8 cellular contexts compared by ENCODE assay signal in the genomic region with DNA sequence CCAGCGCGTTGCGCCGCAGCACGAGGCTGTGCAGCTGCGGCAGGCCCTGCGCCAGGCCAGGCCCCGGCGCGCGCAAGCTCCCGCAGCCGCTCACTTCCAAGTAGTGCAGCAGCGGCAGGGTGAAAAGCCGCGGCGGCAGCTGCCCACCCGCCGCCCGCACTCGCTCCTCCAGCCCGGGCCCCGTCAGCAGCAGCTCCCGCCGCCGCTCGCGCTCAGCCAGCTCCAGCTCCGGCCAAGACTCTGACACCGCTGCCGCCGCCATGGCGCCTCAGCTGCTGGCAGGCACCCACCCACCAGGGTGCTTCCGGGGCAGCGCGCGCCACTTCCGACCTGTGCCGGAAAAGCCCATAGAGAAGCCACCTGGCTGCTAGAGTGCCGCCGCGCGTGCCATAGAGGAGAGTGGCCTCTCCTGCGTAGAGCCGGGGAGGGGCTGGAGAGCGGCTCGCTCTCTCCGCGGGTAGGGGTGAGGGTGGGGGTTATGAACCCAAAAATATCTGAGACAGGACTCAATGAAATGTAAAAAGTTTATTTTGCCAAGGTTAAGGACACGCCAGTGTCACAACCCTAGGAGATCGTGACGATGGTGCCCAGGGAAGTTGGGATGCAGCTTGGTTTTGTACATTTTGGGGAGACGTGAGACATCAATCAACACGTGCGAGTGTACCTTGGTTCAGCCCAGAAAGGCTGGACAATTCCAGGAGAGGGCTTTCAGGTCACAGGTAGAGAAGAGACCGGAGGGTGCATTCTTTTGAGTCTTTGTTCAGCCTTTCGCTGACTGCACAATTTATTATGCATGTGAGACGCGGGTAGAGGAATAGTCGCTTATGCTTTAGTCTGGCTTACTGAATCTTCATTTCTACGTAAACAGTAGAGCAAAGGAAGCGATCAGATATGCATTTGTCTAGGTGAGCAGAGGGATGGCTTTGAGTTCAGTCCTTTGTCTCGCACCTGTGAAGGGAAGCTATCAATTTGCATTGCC. TPM values are rescaled to one million over a fixed set of nuclear protein-coding genes. Genes with fewer than 3 reads are reported as not detected.
A peak's percentile ranks its signal among the peaks of the same experiment; 100 is the strongest.
DNase-seq lines count a peak whose midpoint lies in the region; ATAC-seq and TF ChIP-seq lines count a peak whose summit lies in the region.

A gene (minus strand): TSS at position 284 of the 979 bp plus-strand sequence. CDS start 22 bp downstream, at position 262.

- no peak for TF ChIP-seq CTCF in neural cell (IDR thresholded peaks at IDR 0.05; ENCODE audit: poor library complexity, severe bottlenecking)

- peak; percentile 100 for ATAC-seq in stimulated activated naive CD8-positive, alpha-beta T cell treated with anti-CD3 and anti-CD28 coated beads, Interleukin-15, amount 100 ng/mL, for 72 hours

- peak within 1 kb of the TSS; percentile 94 for H3K4me3 ChIP-seq in neural cell (ENCODE audit: low read length)

- H3F3A ChIP-seq in neural cell (ENCODE audit: insufficient read depth, low read length, poor library complexity, severe bottlenecking): no peaks in the 10 kb centered on the region

- TF ChIP-seq EP300 in neural cell (conservative IDR thresholded peaks at IDR 0.05; ENCODE audit: poor library complexity, severe bottlenecking): peak; percentile 59

- H3K27ac ChIP-seq in neural cell (ENCODE audit: low read length): peak within 1 kb of the TSS; percentile 68

- H3K4me3 Mint-ChIP-seq in stimulated activated naive CD8-positive, alpha-beta T cell treated with anti-CD3 and anti-CD28 coated beads, Interleukin-15, amount 100 ng/mL, for 72 hours: peak within 1 kb of the TSS; percentile 88 to 89

- peak within 1 kb of the TSS; percentile 78 for H3K9ac ChIP-seq in neural cell (ENCODE audit: low read length)

- H3K27me3 ChIP-seq in neural cell (ENCODE audit: insufficient read depth, low read depth, low read length): no peaks in the 10 kb centered on the region

- H3K9me3 Mint-ChIP-seq in stimulated activated naive CD8-positive, alpha-beta T cell treated with anti-CD3 and anti-CD28 coated beads, Interleukin-15, amount 100 ng/mL, for 72 hours: no peaks in the 10 kb centered on the region

- no peaks in the 10 kb centered on the region for H3K9me2 ChIP-seq in neural cell (ENCODE audit: insufficient read depth, low read length)

- peaks cover 21% of the 10 kb centered on the region for H3K79me2 ChIP-seq in neural cell (replicated peaks; ENCODE audit: insufficient read depth, low read length)

- peaks cover 7% of the 10 kb centered on the region for H4K20me1 ChIP-seq in neural cell (ENCODE audit: insufficient read depth)

- peak within 1 kb of the TSS; percentile 78 for H3K4me2 ChIP-seq in neural cell (ENCODE audit: low read length)

- H3K27me3 Mint-ChIP-seq in stimulated activated naive CD8-positive, alpha-beta T cell treated with anti-CD3 and anti-CD28 coated beads, Interleukin-15, amount 100 ng/mL, for 72 hours: peaks cover 21% of the 10 kb centered on the region

- TF ChIP-seq RAD21 in neural cell (conservative IDR thresholded peaks at IDR 0.05): no peak

- H3K36me3 ChIP-seq in neural cell (ENCODE audit: insufficient read depth, low read length): no peaks in the 10 kb centered on the region

- peak within 1 kb of the TSS; percentile 95 to 96 for H3K27ac Mint-ChIP-seq in stimulated activated naive CD8-positive, alpha-beta T cell treated with anti-CD3 and anti-CD28 coated beads, Interleukin-15, amount 100 ng/mL, for 72 hours

- peak; percentile 90 for DNase-seq in ELF-1 (ENCODE audit: low read depth, low spot score)
- DNase-seq in GOT3 (lab: John Stamatoyannopoulos, UW): peak; percentile 52
- DNase-seq in LHCN-M2 (ENCODE audit: low read depth): peak; percentile 88
- DNase-seq in SIG-M5 treated with dmso at 0.1 percent for 504 hours (lab: John Stamatoyannopoulos, UW; ENCODE audit: unreplicated experiment): peak; percentile 89
- peak; percentile 94 for DNase-seq in activated gamma-delta T cell (lab: John Stamatoyannopoulos, UW)
- DNase-seq in fibroblast of the conjunctiva (ENCODE audit: low read depth): peak; percentile 76
- peak; percentile 90 to 94 for DNase-seq in stimulated activated naive CD8-positive, alpha-beta T cell treated with anti-CD3 and anti-CD28 coated beads, Interleukin-15, amount 100 ng/mL, for 72 hours

- H3K9me3 ChIP-seq in neural cell (ENCODE audit: low read length): no peaks in the 10 kb centered on the region

- H2AFZ ChIP-seq in neural cell (ENCODE audit: low read depth, low read length): peak within 1 kb of the TSS; percentile 88

- H3K4me1 Mint-ChIP-seq in stimulated activated naive CD8-positive, alpha-beta T cell treated with anti-CD3 and anti-CD28 coated beads, Interleukin-15, amount 100 ng/mL, for 72 hours: peaks cover 53% of the 10 kb centered on the region

TF ChIP-seq in neural cell, 6 proteins besides CTCF, POLR2A, EP300 and RAD21:
- no peak for TF ChIP-seq EZH2 (IDR thresholded peaks at IDR 0.05; ENCODE audit: borderline replicate concordance, insufficient read depth, low read length, poor library complexity, severe bottlenecking)
- TF ChIP-seq TAF1 (IDR thresholded peaks at IDR 0.05; ENCODE audit: low read depth): peak; percentile 58
- TF ChIP-seq POLR2AphosphoS5 (IDR thresholded peaks at IDR 0.05): peak; percentile 93
- TF ChIP-seq, protein P1, sequence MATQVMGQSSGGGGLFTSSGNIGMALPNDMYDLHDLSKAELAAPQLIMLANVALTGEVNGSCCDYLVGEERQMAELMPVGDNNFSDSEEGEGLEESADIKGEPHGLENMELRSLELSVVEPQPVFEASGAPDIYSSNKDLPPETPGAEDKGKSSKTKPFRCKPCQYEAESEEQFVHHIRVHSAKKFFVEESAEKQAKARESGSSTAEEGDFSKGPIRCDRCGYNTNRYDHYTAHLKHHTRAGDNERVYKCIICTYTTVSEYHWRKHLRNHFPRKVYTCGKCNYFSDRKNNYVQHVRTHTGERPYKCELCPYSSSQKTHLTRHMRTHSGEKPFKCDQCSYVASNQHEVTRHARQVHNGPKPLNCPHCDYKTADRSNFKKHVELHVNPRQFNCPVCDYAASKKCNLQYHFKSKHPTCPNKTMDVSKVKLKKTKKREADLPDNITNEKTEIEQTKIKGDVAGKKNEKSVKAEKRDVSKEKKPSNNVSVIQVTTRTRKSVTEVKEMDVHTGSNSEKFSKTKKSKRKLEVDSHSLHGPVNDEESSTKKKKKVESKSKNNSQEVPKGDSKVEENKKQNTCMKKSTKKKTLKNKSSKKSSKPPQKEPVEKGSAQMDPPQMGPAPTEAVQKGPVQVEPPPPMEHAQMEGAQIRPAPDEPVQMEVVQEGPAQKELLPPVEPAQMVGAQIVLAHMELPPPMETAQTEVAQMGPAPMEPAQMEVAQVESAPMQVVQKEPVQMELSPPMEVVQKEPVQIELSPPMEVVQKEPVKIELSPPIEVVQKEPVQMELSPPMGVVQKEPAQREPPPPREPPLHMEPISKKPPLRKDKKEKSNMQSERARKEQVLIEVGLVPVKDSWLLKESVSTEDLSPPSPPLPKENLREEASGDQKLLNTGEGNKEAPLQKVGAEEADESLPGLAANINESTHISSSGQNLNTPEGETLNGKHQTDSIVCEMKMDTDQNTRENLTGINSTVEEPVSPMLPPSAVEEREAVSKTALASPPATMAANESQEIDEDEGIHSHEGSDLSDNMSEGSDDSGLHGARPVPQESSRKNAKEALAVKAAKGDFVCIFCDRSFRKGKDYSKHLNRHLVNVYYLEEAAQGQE (IDR thresholded peaks at IDR 0.05; ENCODE audit: borderline replicate concordance): peak; percentile 69
- peak; percentile 92 for TF ChIP-seq MXI1 (conservative IDR thresholded peaks at IDR 0.05; ENCODE audit: poor library complexity, severe bottlenecking)
- TF ChIP-seq SMC3 (conservative IDR thresholded peaks at IDR 0.05; ENCODE audit: poor library complexity): no peak

RNA-seq across cellular contexts. Expression of the gene that starts here (rescaled TPM):
- total RNA-seq in LHCN-M2 (2014; rRNA removed): 33.7 and 44.1 TPM in 2 replicates
- 30.6 TPM for polyA plus RNA-seq in LHCN-M2 (2012)
- polyA plus RNA-seq in neural cell: 59.2 and 63.5 TPM in 2 replicates
- polyA minus RNA-seq in neural cell: 54.2 and 68.2 TPM in 2 replicates

Comparison
In these comparisons a context has a peak if more than half of its experiments do, and no peak if none do; other contexts are left out.
1. Peak in every context shown above with its lines: DNase-seq, ATAC-seq, H3K4me3 ChIP-seq and H3K27ac ChIP-seq.